ENCODE assay signal across 8 cellular contexts in genomic region chr16:19067349-19068236, GRCh38. TPM values are rescaled to one million over a fixed set of nuclear protein-coding genes. Genes with fewer than 3 reads are reported as not detected.
DNase-seq lines count a peak whose midpoint lies in the region; ATAC-seq, FAIRE-seq and TF ChIP-seq lines count a peak whose summit lies in the region.

TSS of gene COQ7 (plus strand) at chr16:19067614. CDS start at chr16:19067665, 51 bp downstream.

- H3K4me3 ChIP-seq in adrenal gland (peak within 1 kb of the TSS; percentile 79 to 88 (median 82)), trophoblast cell (ENCODE audit: low read depth, low read length) (peak within 1 kb of the TSS; percentile 83), transverse colon (peak within 1 kb of the TSS; percentile 75 to 98 (median 90))

- intact Hi-C loops in adrenal gland (cut with DNase I) (no loop called here), cardiac septum (cut with DNase I) (loop anchor here (10.0 kb wide), 1 partner anchor 263 kb away; the partner anchor contains the start of gene ARL6IP1), transverse colon (cut with DNase I; ENCODE audit: low total_unique reads) (no loop called here)

- H2AK5ac ChIP-seq in trophoblast cell (ENCODE audit: low read length), result no peak within 1 kb of the TSS

- peak; percentile 87 for ATAC-seq in HG02852 (IDR thresholded peaks at IDR 0.05; ENCODE audit: unreplicated experiment)

- DNase-seq in GM12892 (ENCODE audit: insufficient read length), result peak; percentile 84
- DNase-seq in NCI-H146 (lab: John Stamatoyannopoulos, UW), result peak; percentile 100
- peak; percentile 97 to 100 (median 97) for DNase-seq in T-helper 1 cell
- DNase-seq in adrenal gland, result peak; percentile 98 to 99 (median 99)
- DNase-seq in cardiac septum (ENCODE audit: low spot score), result peak; percentile 99
- DNase-seq in trophoblast cell, result peak; percentile 99 to 100
- DNase-seq in transverse colon, result peak; percentile 98

- H2AFZ ChIP-seq in trophoblast cell (ENCODE audit: insufficient read depth, low read length, poor library complexity), result peak within 1 kb of the TSS; percentile 58

- H3K79me2 ChIP-seq in trophoblast cell (ENCODE audit: control insufficient read depth, insufficient read depth, low read length, poor library complexity), result no peaks in the 10 kb centered on the region

- peak within 1 kb of the TSS; percentile 94 for H3K4me2 ChIP-seq in trophoblast cell (ENCODE audit: low read length)

- H3K4me1 ChIP-seq in adrenal gland (replicated peaks in 1 of 2) (peaks cover 13 to 15% of the 10 kb centered on the region in 2 donors), trophoblast cell (ENCODE audit: control insufficient read depth in 1 of 2, insufficient read depth in 2 of 2, low read length in 2 of 2) (peaks cover 0 to 2% of the 10 kb centered on the region in 2 experiments), transverse colon (peaks cover 4 to 17% (median 12%) of the 10 kb centered on the region in 4 donors)

- peak; percentile 99 for FAIRE-seq in GM12892 (lab: Jason Lieb, UNC)

- H3K27me3 ChIP-seq in adrenal gland (no peaks in the 10 kb centered on the region), trophoblast cell (ENCODE audit: insufficient read depth, low read length) (no peaks in the 10 kb centered on the region), transverse colon (no peaks in the 10 kb centered on the region)

- 0 to 1% (median 0%) methylated on average over 16 to 68 of the region's 68 CpGs for WGBS in adrenal gland, 4 donors
- WGBS in trophoblast cell (ENCODE audit: extremely low coverage, insufficient coverage, insufficient read length), result no CpG with 5 or more reads among the region's 68 CpGs
- WGBS in transverse colon (ENCODE audit: low coverage in 1 of 2), 2 donors, result 0 to 1% methylated on average over 1 to 52 of the region's 68 CpGs

- H3K14ac ChIP-seq in trophoblast cell (ENCODE audit: low read length), result peak within 1 kb of the TSS; percentile 57

- H2BK12ac ChIP-seq in trophoblast cell (ENCODE audit: low read length), result no peak within 1 kb of the TSS

- H4K12ac ChIP-seq in trophoblast cell (ENCODE audit: low read depth, low read length), result peak within 1 kb of the TSS; percentile 7

- no peak for TF ChIP-seq EP300 in transverse colon (IDR thresholded peaks at IDR 0.05; ENCODE audit: low read depth)

- H3K36me3 ChIP-seq in adrenal gland (replicated peaks in 1 of 2) (peaks cover 0 to 4% of the 10 kb centered on the region in 2 donors), trophoblast cell (ENCODE audit: control insufficient read depth in 1 of 2, insufficient read depth in 2 of 2, low read length in 2 of 2) (peaks cover 0 to 1% of the 10 kb centered on the region in 2 experiments), transverse colon (peaks cover 0 to 2% (median 0%) of the 10 kb centered on the region in 4 donors)

- peak within 1 kb of the TSS; percentile 99 for H2BK5ac ChIP-seq in trophoblast cell (ENCODE audit: low read depth, low read length, poor library complexity)

- H3K23ac ChIP-seq in trophoblast cell (ENCODE audit: low read length), result no peak within 1 kb of the TSS

- peak within 1 kb of the TSS; percentile 93 for H4K8ac ChIP-seq in trophoblast cell (ENCODE audit: low read depth, low read length)

- peak within 1 kb of the TSS; percentile 83 for H4K91ac ChIP-seq in trophoblast cell (ENCODE audit: low read depth, low read length)

- TF ChIP-seq POLR2A in GM12892 (IDR thresholded peaks at IDR 0.05; ENCODE audit: low read depth, low read length), result peak; percentile 68; the same call in 1 of the 2 replicates
- peak; percentile 36 to 70 for TF ChIP-seq POLR2A in adrenal gland (IDR thresholded peaks at IDR 0.05)
- TF ChIP-seq POLR2A in transverse colon (IDR thresholded peaks at IDR 0.05), result peak; percentile 63

- H2BK120ac ChIP-seq in trophoblast cell (ENCODE audit: insufficient read depth, low read length, poor library complexity), result peak within 1 kb of the TSS; percentile 66

- H3K18ac ChIP-seq in trophoblast cell (ENCODE audit: low read length), result peak within 1 kb of the TSS; percentile 20

- H3K27ac ChIP-seq in adrenal gland, result peak within 1 kb of the TSS; percentile 99
- H3K27ac ChIP-seq in trophoblast cell (ENCODE audit: low read depth, low read length), result peak within 1 kb of the TSS; percentile 91
- peak within 1 kb of the TSS; percentile 98 to 100 (median 100) for H3K27ac ChIP-seq in transverse colon

- H3K9ac ChIP-seq in trophoblast cell (ENCODE audit: low read length), result peak within 1 kb of the TSS; percentile 97

- in situ Hi-C loops in transverse colon (cut with MboI; ENCODE audit: low pct_ligation_motif_present in 1 of 4, low pct_unique_long_range_greater_than_20kb in 1 of 4, low sequenced_read_pairs in 3 of 4), result no loop called here

- H3K9me3 ChIP-seq in adrenal gland (replicated peaks in 1 of 3) (no peaks in the 10 kb centered on the region), trophoblast cell (ENCODE audit: insufficient read depth, low read depth, low read length) (no peaks in the 10 kb centered on the region), transverse colon (no peaks in the 10 kb centered on the region)

- H3K79me1 ChIP-seq in trophoblast cell (ENCODE audit: low read length), result peaks cover 4% of the 10 kb centered on the region

- H3K4ac ChIP-seq in trophoblast cell (ENCODE audit: low read depth, low read length), result peak within 1 kb of the TSS; percentile 44

- TF ChIP-seq CTCF in adrenal gland (IDR thresholded peaks at IDR 0.05) (peak in 1 of 6 experiments; percentile 12), transverse colon (IDR thresholded peaks at IDR 0.05) (peak in 2 of 5 experiments; percentile 10 to 32)

RNA-seq across cellular contexts. Expression of gene COQ7, which starts in this region (rescaled TPM):
- 11.4 TPM for polyA plus RNA-seq in GM12892 (2012; ENCODE audit: missing spikeins)
- 10 to 100 TPM; 15.7 to 39.7 (median 27.8) TPM for total RNA-seq in adrenal gland
- 10 to 100 TPM; 14.9 to 23.0 (median 16.2) TPM for polyA plus RNA-seq in adrenal gland
- 32.6 TPM for total RNA-seq in cardiac septum
- 7.0 and 7.3 TPM in 2 replicates for polyA plus RNA-seq in trophoblast cell (2013)
- total RNA-seq in transverse colon, result 10 to 100 TPM; 18.1 to 40.4 (median 27.1) TPM

Comparison
In these comparisons a context has a peak if more than half of its experiments do, and no peak if none do; other contexts are left out.
1. Peak in every context shown above with its lines: DNase-seq, ATAC-seq, H3K4me3 ChIP-seq and H3K27ac ChIP-seq.